30 cellular contexts compared by ENCODE assay signal in the genomic region with DNA sequence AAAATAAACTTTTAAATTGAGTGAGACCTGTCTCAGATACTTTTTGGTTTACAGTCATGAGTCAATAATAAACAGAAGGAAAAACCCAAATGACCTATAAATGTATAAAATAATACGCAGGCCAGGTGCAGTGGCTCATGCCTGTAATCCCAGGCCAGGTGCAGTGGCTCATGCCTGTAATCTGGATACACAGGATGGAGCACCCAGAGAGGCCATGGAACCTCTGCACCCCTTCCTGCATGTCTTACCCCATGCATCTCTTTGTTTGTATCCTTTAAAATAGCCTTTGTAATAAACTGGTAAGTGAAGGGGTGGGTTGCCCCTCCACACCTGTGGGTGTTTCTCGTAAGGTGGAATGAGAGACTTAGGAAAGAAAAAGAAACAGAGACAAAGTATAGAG. TPM values are rescaled to one million over a fixed set of nuclear protein-coding genes. Genes with fewer than 3 reads are reported as not detected.
DNase-seq lines count a peak whose midpoint lies in the region; ATAC-seq and TF ChIP-seq lines count a peak whose summit lies in the region.
"Had no signal": no experiment of that assay in that cellular context is flagged by ENCODE, and none has a peak within 500 bp of the region (broad histone marks: within the 10 kb centered on the region; RNA-seq: fewer than 3 reads in every experiment).

No MANE protein-coding gene starts in this region.

- no peaks in the 10 kb centered on the region for H3K27me3 ChIP-seq in BLaER1
- H3K27me3 ChIP-seq in HUES48 (ENCODE audit: control insufficient read depth, insufficient read depth, low read length): no peaks in the 10 kb centered on the region
- H3K27me3 ChIP-seq in foreskin keratinocyte: no peaks in the 10 kb centered on the region
- H3K27me3 ChIP-seq in mesendoderm (ENCODE audit: insufficient read depth, low read length, poor library complexity): no peaks in the 10 kb centered on the region
- no peaks in the 10 kb centered on the region for H3K27me3 ChIP-seq in MG63
- H3K27me3 ChIP-seq: ovary, SJSA1 had no signal

- no peak overlapping the region for H3K23ac ChIP-seq in mesendoderm (ENCODE audit: low read length)

- no peak overlapping the region for H2AK5ac ChIP-seq in mesendoderm (ENCODE audit: low read length)

- peak overlapping the region; percentile 60 for H3K56ac ChIP-seq in mesendoderm (ENCODE audit: low read length)

- TF ChIP-seq CTCF in foreskin keratinocyte (conservative IDR thresholded peaks at IDR 0.05): no peak

- H2BK120ac ChIP-seq in mesendoderm (ENCODE audit: low read depth, low read length): peak overlapping the region; percentile 61

- no peaks in the 10 kb centered on the region for H3K36me3 ChIP-seq in BLaER1
- no peaks in the 10 kb centered on the region; the same call in 1 of the 2 replicates for H3K36me3 ChIP-seq in HUES48 (ENCODE audit: control insufficient read depth, insufficient read depth, low read length)
- no peaks in the 10 kb centered on the region for H3K36me3 ChIP-seq in mesendoderm (ENCODE audit: control insufficient read depth, insufficient read depth, low read length)
- H3K36me3 ChIP-seq in MG63: no peaks in the 10 kb centered on the region
- H3K36me3 ChIP-seq: ovary, SJSA1 had no signal

- H3K9ac ChIP-seq in BLaER1: no peak overlapping the region
- peak overlapping the region; percentile 34 for H3K9ac ChIP-seq in HUES48 (ENCODE audit: low read depth, low read length)
- H3K9ac ChIP-seq in mesendoderm (ENCODE audit: low read length): no peak overlapping the region

- no peaks in the 10 kb centered on the region for H3K79me2 ChIP-seq in mesendoderm (ENCODE audit: control insufficient read depth, insufficient read depth, low read length)

- no peak overlapping the region for H3K4me3 ChIP-seq in BLaER1
- 0 out of 2 replicates have a peak overlapping the region, but pooled peaks have one; percentile 2 for H3K4me3 ChIP-seq in HUES48 (ENCODE audit: low read depth, low read length)
- no peak overlapping the region for H3K4me3 ChIP-seq in mesendoderm (ENCODE audit: low read length)
- no peak overlapping the region for H3K4me3 ChIP-seq in MG63
- H3K4me3 ChIP-seq: ovary, SJSA1, skin epidermis had no signal

- no CpG with 5 or more reads among the region's 2 CpGs for WGBS in mesendoderm (ENCODE audit: extremely low coverage, insufficient coverage, low lambda C conversion rate)

- H3K4ac ChIP-seq in mesendoderm (ENCODE audit: low read depth, low read length): peak overlapping the region; percentile 85

- H3K27ac ChIP-seq in BLaER1 (no peak overlapping the region), HUES48 (ENCODE audit: low read depth, low read length) (peak overlapping the region; percentile 65), foreskin keratinocyte (peak overlapping the region; percentile 63), mesendoderm (ENCODE audit: low read depth, low read length) (peak overlapping the region; percentile 38)
- H3K27ac ChIP-seq: ovary, SJSA1, skin epidermis had no signal

- no peak overlapping the region for H4K5ac ChIP-seq in mesendoderm (ENCODE audit: low read length)

- H2BK5ac ChIP-seq in mesendoderm (ENCODE audit: low read length): no peak overlapping the region

- H3K4me1 ChIP-seq in BLaER1 (peaks cover 43% of the 10 kb centered on the region), HUES48 (ENCODE audit: control insufficient read depth, insufficient read depth, low read length) (peaks cover 40% of the 10 kb centered on the region), foreskin keratinocyte (peaks cover 27% of the 10 kb centered on the region), mesendoderm (ENCODE audit: control insufficient read depth, low read depth, low read length) (peaks cover 5% of the 10 kb centered on the region)

- DNase-seq in foreskin keratinocyte: peak in 1 of 2 donors; percentile 20
- DNase-seq in mesendoderm: no peak
- no peak for DNase-seq in MG63
- DNase-seq in NCI-H510A treated with DMSO at 0.1 percent for 48 hours (lab: John Stamatoyannopoulos, UW): no peak
- DNase-seq in HK-2 (ENCODE audit: unreplicated experiment): no peak
- DNase-seq: activated CD4-positive, alpha-beta T cell treated with anti-CD3 and anti-CD28 coated beads, Interleukin-2, amount 50 U/mL, for 1 hour; activated CD4-positive, CD25-positive, alpha-beta regulatory T cell; activated gamma-delta T cell; activated naive CD8-positive, alpha-beta T cell treated with anti-CD3 and anti-CD28 coated beads for 36 hours; activated T-cell treated with anti-CD3 and anti-CD28 coated beads, Interleukin-2, amount 50 U/mL, for 24 hours; aorta; CD4-positive, alpha-beta memory T cell; kidney glomerular epithelial cell; NCI-H1048; NCI-H1694; NCI-H446 treated with DMSO at 0.1 percent for 48 hours; nephron progenitor cell; ovary; retina; substantia nigra; T-cell had no signal

- peak overlapping the region; percentile 92 for H3K18ac ChIP-seq in mesendoderm (ENCODE audit: low read length)

- no peaks in the 10 kb centered on the region for H4K20me1 ChIP-seq in BLaER1

- H3K9me3 ChIP-seq in BLaER1: peaks cover 17% of the 10 kb centered on the region
- peaks cover 19% of the 10 kb centered on the region for H3K9me3 ChIP-seq in HUES48 (ENCODE audit: control insufficient read depth, insufficient read depth, low read length)
- no peaks in the 10 kb centered on the region for H3K9me3 ChIP-seq in MG63
- H3K9me3 ChIP-seq: ovary, SJSA1 had no signal

- H4K8ac ChIP-seq in mesendoderm (ENCODE audit: low read depth, low read length): no peak overlapping the region

- H3K4me2 ChIP-seq in BLaER1 (peak overlapping the region; percentile 64), mesendoderm (ENCODE audit: low read length) (no peak overlapping the region)

- H3K79me1 ChIP-seq in mesendoderm (ENCODE audit: low read length): no peaks in the 10 kb centered on the region

- H2BK15ac ChIP-seq in mesendoderm (replicated peaks; ENCODE audit: low read depth): peak overlapping the region; percentile 78

- peak; percentile 28 for ATAC-seq in foreskin keratinocyte
- no peak for ATAC-seq in SK-N-SH treated with all-trans-retinoic acid at 6 μM for 48 hours
- ATAC-seq: HCT116; stimulated activated memory B cell treated with anti-CD40 and anti-IgM and Interleukin-4, amounts not matched to agents 10 μg/mL and 1 μg/mL and 100 μg/mL, for 72 hours; T-cell had no signal

TF ChIP-seq in SK-N-SH treated with all-trans-retinoic acid at 6 μM for 48 hours, 23 proteins besides CTCF, POLR2A, EP300 and RAD21 (continues in another document):
- TF ChIP-seq, protein P1, sequence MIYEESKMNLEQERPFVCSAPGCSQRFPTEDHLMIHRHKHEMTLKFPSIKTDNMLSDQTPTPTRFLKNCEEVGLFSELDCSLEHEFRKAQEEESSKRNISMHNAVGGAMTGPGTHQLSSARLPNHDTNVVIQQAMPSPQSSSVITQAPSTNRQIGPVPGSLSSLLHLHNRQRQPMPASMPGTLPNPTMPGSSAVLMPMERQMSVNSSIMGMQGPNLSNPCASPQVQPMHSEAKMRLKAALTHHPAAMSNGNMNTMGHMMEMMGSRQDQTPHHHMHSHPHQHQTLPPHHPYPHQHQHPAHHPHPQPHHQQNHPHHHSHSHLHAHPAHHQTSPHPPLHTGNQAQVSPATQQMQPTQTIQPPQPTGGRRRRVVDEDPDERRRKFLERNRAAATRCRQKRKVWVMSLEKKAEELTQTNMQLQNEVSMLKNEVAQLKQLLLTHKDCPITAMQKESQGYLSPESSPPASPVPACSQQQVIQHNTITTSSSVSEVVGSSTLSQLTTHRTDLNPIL (CRISPR knock-in tag; IDR thresholded peaks at IDR 0.05; ENCODE audit: low read depth): no peak
- TF ChIP-seq, protein P2, sequence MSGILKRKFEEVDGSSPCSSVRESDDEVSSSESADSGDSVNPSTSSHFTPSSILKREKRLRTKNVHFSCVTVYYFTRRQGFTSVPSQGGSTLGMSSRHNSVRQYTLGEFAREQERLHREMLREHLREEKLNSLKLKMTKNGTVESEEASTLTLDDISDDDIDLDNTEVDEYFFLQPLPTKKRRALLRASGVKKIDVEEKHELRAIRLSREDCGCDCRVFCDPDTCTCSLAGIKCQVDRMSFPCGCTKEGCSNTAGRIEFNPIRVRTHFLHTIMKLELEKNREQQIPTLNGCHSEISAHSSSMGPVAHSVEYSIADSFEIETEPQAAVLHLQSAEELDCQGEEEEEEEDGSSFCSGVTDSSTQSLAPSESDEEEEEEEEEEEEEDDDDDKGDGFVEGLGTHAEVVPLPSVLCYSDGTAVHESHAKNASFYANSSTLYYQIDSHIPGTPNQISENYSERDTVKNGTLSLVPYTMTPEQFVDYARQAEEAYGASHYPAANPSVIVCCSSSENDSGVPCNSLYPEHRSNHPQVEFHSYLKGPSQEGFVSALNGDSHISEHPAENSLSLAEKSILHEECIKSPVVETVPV (CRISPR knock-in tag; IDR thresholded peaks at IDR 0.05): no peak
- TF ChIP-seq ZFP30 (CRISPR knock-in tag; IDR thresholded peaks at IDR 0.05) (no peak), BACH2 (CRISPR knock-in tag; IDR thresholded peaks at IDR 0.05; ENCODE audit: borderline replicate concordance) (no peak)

RNA-seq across cellular contexts. Expression of gene PLAAT4, which starts 8.9 kb away (rescaled TPM):
- 2.6 and 3.9 TPM in 2 replicates for total RNA-seq in foreskin keratinocyte
- 3.8 and 4.0 TPM in 2 replicates for polyA plus RNA-seq in foreskin keratinocyte
- 0.39 TPM for polyA plus RNA-seq in mesendoderm (2013, experiment 1 of 2)
- polyA plus RNA-seq in mesendoderm (2013, experiment 2 of 2): 0.38 TPM
- total RNA-seq in MG63 (2014; rRNA removed; shearing (Covaris generic); ENCODE audit: low replicate concordance): 33.9 and 56.1 TPM in 2 replicates

RNA-seq across cellular contexts. Expression of gene LGALS12, which starts 21.8 kb away (rescaled TPM):
- not detected in 2 replicates for total RNA-seq in foreskin keratinocyte
- not detected in 2 replicates for polyA plus RNA-seq in foreskin keratinocyte
- 2.7 TPM for polyA plus RNA-seq in mesendoderm (2013, experiment 1 of 2)
- polyA plus RNA-seq in mesendoderm (2013, experiment 2 of 2): 2.6 TPM
- 1.5 and 2.0 TPM in 2 replicates for total RNA-seq in MG63 (2014; rRNA removed; shearing (Covaris generic); ENCODE audit: low replicate concordance)
- total RNA-seq: activated naive CD8-positive, alpha-beta T cell treated with anti-CD3 and anti-CD28 coated beads for 36 hours; CD4-positive, alpha-beta memory T cell; lung microvascular endothelial cell; T-cell had no signal
- polyA plus RNA-seq: aorta; CD4-positive, alpha-beta memory T cell had no signal

RNA-seq across cellular contexts. Expression of gene PLAAT2, which starts 35.5 kb away (rescaled TPM):
- 0.20 TPM in 1 of 2 replicates, not detected in the other for total RNA-seq in foreskin keratinocyte
- polyA plus RNA-seq in foreskin keratinocyte: 0.22 TPM in 1 of 2 replicates, not detected in the other
- polyA plus RNA-seq in mesendoderm (2013, experiment 1 of 2): 0.11 TPM
- polyA plus RNA-seq in mesendoderm (2013, experiment 2 of 2): 0.08 TPM
- total RNA-seq in MG63 (2014; rRNA removed; shearing (Covaris generic); ENCODE audit: low replicate concordance): not detected in 2 replicates
- total RNA-seq: aorta; CD4-positive, alpha-beta memory T cell; lung microvascular endothelial cell; RPMI7951 had no signal

RNA-seq across cellular contexts. Expression of gene PLAAT5, which starts 36.7 kb away (rescaled TPM):
- total RNA-seq in foreskin keratinocyte: not detected in 2 replicates
- polyA plus RNA-seq in foreskin keratinocyte: not detected in 2 replicates
- 5.4 TPM for polyA plus RNA-seq in mesendoderm (2013, experiment 1 of 2)
- polyA plus RNA-seq in mesendoderm (2013, experiment 2 of 2): 5.7 TPM
- not detected in 2 replicates for total RNA-seq in MG63 (2014; rRNA removed; shearing (Covaris generic); ENCODE audit: low replicate concordance)
- total RNA-seq: CD4-positive, alpha-beta memory T cell; lung microvascular endothelial cell; RPMI7951 had no signal
- polyA plus RNA-seq: CD4-positive, alpha-beta memory T cell had no signal
